In the genomic region with DNA sequence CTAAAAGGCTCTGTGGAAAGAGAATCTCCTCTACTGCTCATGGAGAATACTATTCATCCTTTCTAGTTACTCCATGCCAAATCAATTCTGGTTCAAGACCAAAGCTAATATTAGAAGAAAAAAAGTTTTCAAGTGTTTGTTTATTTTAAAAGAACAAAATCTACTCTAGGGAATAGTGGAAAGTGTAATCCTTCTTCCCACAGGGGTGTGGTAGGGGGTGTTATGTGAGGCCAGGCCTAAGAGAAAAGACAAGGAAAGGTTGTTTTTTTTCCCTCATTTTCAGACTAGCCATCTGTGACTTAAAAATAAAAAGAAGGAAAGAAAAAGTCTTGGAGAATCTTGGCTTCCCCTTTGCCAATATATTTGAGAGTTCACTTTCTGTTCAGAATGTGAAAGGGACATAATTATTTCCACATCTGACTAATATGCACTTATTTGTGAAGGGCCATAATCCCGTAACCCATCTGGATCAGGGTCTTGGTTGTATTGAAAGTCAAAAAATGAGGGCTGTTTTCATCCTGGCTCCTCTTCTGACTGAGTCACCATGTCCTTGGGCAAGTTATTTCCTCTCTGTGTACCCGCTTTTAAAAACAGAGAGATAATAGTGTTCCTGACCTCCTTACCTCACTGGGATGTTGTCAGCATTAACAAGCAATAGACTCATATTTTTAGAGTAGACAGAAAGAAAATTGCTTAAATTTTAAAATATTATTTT, we compare ENCODE assay signal across 10 cellular contexts.
DNase-seq lines count a peak whose midpoint lies in the region; ATAC-seq and TF ChIP-seq lines count a peak whose summit lies in the region.
"Had no signal": no experiment of that assay in that cellular context is flagged by ENCODE, and none has a peak within 500 bp of the region (broad histone marks: within the 10 kb centered on the region; RNA-seq: fewer than 3 reads in every experiment).

No MANE protein-coding gene starts in this region.

- TF ChIP-seq CTCF in HFFc6 (IDR thresholded peaks at IDR 0.05) (no peak), astrocyte of the spinal cord (IDR thresholded peaks at IDR 0.05; ENCODE audit: low read depth, low read length) (no peak), smooth muscle cell (IDR thresholded peaks at IDR 0.05; ENCODE audit: borderline replicate concordance, insufficient read depth, poor library complexity, severe bottlenecking) (no peak)

- H3K4me1 Mint-ChIP-seq in HFFc6 (ENCODE audit: low read depth): peaks cover 62% of the 10 kb centered on the region
- H3K4me1 Mint-ChIP-seq in activated naive CD8-positive, alpha-beta T cell treated with anti-CD3 and anti-CD28 coated beads for 36 hours: no peaks in the 10 kb centered on the region

- peaks cover 16% of the 10 kb centered on the region for H3K36me3 Mint-ChIP-seq in HFFc6 (ENCODE audit: low read depth)
- no peaks in the 10 kb centered on the region for H3K36me3 Mint-ChIP-seq in activated naive CD8-positive, alpha-beta T cell treated with anti-CD3 and anti-CD28 coated beads for 36 hours

- no peaks in the 10 kb centered on the region for H3K79me2 ChIP-seq in smooth muscle cell (ENCODE audit: low read depth)

- no peaks in the 10 kb centered on the region for H3K36me3 ChIP-seq in smooth muscle cell (ENCODE audit: low read depth)

- H3K9me3 Mint-ChIP-seq in HFFc6: peaks cover 19% of the 10 kb centered on the region
- peaks cover 11% of the 10 kb centered on the region for H3K9me3 Mint-ChIP-seq in activated naive CD8-positive, alpha-beta T cell treated with anti-CD3 and anti-CD28 coated beads for 36 hours

- no peaks in the 10 kb centered on the region for H3K9me3 ChIP-seq in smooth muscle cell (replicated peaks; ENCODE audit: low read depth)

- peaks cover 17% of the 10 kb centered on the region for H3F3A ChIP-seq in smooth muscle cell (ENCODE audit: low read depth)

- peak overlapping the region; percentile 80 for H3K27ac Mint-ChIP-seq in HFFc6
- H3K27ac Mint-ChIP-seq in activated naive CD8-positive, alpha-beta T cell treated with anti-CD3 and anti-CD28 coated beads for 36 hours: no peak overlapping the region

- no peaks in the 10 kb centered on the region for H3K27me3 ChIP-seq in smooth muscle cell (ENCODE audit: low read depth)

- H3K27me3 Mint-ChIP-seq in HFFc6 (ENCODE audit: insufficient read depth): no peaks in the 10 kb centered on the region
- H3K27me3 Mint-ChIP-seq in activated naive CD8-positive, alpha-beta T cell treated with anti-CD3 and anti-CD28 coated beads for 36 hours: no peaks in the 10 kb centered on the region

- DNase-seq in HFFc6 (peak; percentile 81), astrocyte of the spinal cord (ENCODE audit: low read depth, low spot score) (peak; percentile 81), Right ventricle myocardium superior (no peak), smooth muscle cell (lab: John Stamatoyannopoulos, UW; ENCODE audit: unreplicated experiment) (no peak)
- DNase-seq in stimulated activated CD4-positive, alpha-beta T cell treated with anti-CD3 and anti-CD28 coated beads, Interleukin-2, amount 100 ng/mL, for 24 hours: no peak
- no peak for DNase-seq in activated naive CD8-positive, alpha-beta T cell treated with anti-CD3 and anti-CD28 coated beads for 36 hours
- DNase-seq: NCI-H1092 treated with DMSO at 0.1 percent for 48 hours; stimulated activated CD4-positive, alpha-beta T cell treated with anti-CD3 and anti-CD28 coated beads, Interleukin-1b, Interleukin-23, amount 100 ng/mL, for 48 hours had no signal

- no peak overlapping the region for H3K4me3 ChIP-seq in astrocyte of the spinal cord (ENCODE audit: low read depth, low read length)
- H3K4me3 ChIP-seq in smooth muscle cell: no peak overlapping the region

- H4K20me1 ChIP-seq in smooth muscle cell (ENCODE audit: low read depth): no peaks in the 10 kb centered on the region

- peaks cover 7% of the 10 kb centered on the region for H3K4me1 ChIP-seq in smooth muscle cell (ENCODE audit: low read depth)

- intact Hi-C loops in Right ventricle myocardium superior (cut with DNase I): no loop called here

- in situ Hi-C loops in astrocyte of the spinal cord (cut with HindIII; ENCODE audit: low sequenced_read_pairs): no loop called here

- H3K4me2 ChIP-seq in smooth muscle cell: peak overlapping the region; percentile 9

- peak overlapping the region; percentile 51 for H3K4me3 Mint-ChIP-seq in HFFc6
- H3K4me3 Mint-ChIP-seq in activated naive CD8-positive, alpha-beta T cell treated with anti-CD3 and anti-CD28 coated beads for 36 hours: no peak overlapping the region

- H3K27ac ChIP-seq in smooth muscle cell (ENCODE audit: low read depth): peak overlapping the region; percentile 84

- no peak overlapping the region for H3K9ac ChIP-seq in smooth muscle cell (ENCODE audit: low read depth)

- ATAC-seq in Right ventricle myocardium superior (ENCODE audit: poor library complexity) (peak; percentile 79), HG03432 (IDR thresholded peaks at IDR 0.05; ENCODE audit: unreplicated experiment) (no peak), HG03521 (IDR thresholded peaks at IDR 0.05; ENCODE audit: unreplicated experiment) (no peak)

- peak overlapping the region; percentile 9 for H2AFZ ChIP-seq in smooth muscle cell (ENCODE audit: low read depth)

- WGBS in smooth muscle cell (ENCODE audit: low lambda C conversion rate): 23% methylated on average over 2 of the region's 2 CpGs

Comparison
In these comparisons a context has a peak if more than half of its experiments do, and no peak if none do; other contexts are left out.
1. DNase-seq: peak in HFFc6 (single experiment) and astrocyte of the spinal cord (single experiment); none in Right ventricle myocardium superior (single experiment), smooth muscle cell (single experiment), stimulated activated CD4-positive, alpha-beta T cell treated with anti-CD3 and anti-CD28 coated beads, Interleukin-2, amount 100 ng/mL, for 24 hours (0 of 2) and activated naive CD8-positive, alpha-beta T cell treated with anti-CD3 and anti-CD28 coated beads for 36 hours (single experiment).